ENCODE assay signal across 15 cellular contexts in the genomic region with DNA sequence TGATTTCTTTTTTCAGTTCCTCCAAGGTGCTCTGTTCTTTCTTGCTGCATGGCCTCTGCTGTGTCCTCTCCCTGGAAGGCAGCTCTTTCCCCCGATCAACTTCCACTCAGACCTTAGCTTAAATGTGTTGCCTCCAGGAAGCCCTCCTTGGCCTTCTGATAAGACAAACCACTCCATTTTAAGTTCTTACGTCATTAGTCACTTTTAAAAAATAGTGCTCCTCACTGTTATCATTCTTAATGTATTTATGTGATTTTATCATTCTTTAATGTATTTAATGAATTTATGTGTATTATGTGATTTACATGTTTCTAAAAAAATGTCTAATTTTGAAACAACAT. TPM values are rescaled to one million over a fixed set of nuclear protein-coding genes. Genes with fewer than 3 reads are reported as not detected.
A peak's percentile ranks its signal among the peaks of the same experiment; 100 is the strongest.
DNase-seq lines count a peak whose midpoint lies in the region; ATAC-seq and TF ChIP-seq lines count a peak whose summit lies in the region.
"Had no signal": no experiment of that assay in that cellular context is flagged by ENCODE, and none has a peak within 500 bp of the region (broad histone marks: within the 10 kb centered on the region; RNA-seq: fewer than 3 reads in every experiment).

No MANE protein-coding gene starts in this region.

- H3K9me3 ChIP-seq in SU-DHL-6 (ENCODE audit: insufficient read depth, low read length) (no peaks in the 10 kb centered on the region), mesenchymal stem cell (ENCODE audit: control insufficient read depth, low read length) (no peaks in the 10 kb centered on the region), stomach (no peaks in the 10 kb centered on the region)
- H3K9me3 ChIP-seq: pancreas had no signal

- H2BK120ac ChIP-seq in mesenchymal stem cell (ENCODE audit: low read depth, low read length): no peak overlapping the region

- no peak overlapping the region for H3K27ac Mint-ChIP-seq in activated CD4-positive, alpha-beta memory T cell treated with anti-CD3 and anti-CD28 coated beads, Interleukin-2, amount 10 ng/mL, durations not matched to agents 7 days and 5 days
- H3K27ac Mint-ChIP-seq: activated naive CD4-positive, alpha-beta T cell treated with anti-CD3 and anti-CD28 coated beads, Interleukin-2, amount 50 U/mL, for 24 hours; CD8-positive, alpha-beta T cell; endodermal cell; H9 had no signal

- H2AFZ ChIP-seq in SU-DHL-6 (ENCODE audit: low read depth, low read length, severe bottlenecking) (peak overlapping the region; percentile 14), mesenchymal stem cell (ENCODE audit: low read depth, low read length) (no peak overlapping the region)

- H2BK12ac ChIP-seq in mesenchymal stem cell (ENCODE audit: low read length in 2 of 2): no peak overlapping the region

- H3K27ac ChIP-seq in SU-DHL-6 (ENCODE audit: low read depth, low read length) (no peak overlapping the region), mesenchymal stem cell (ENCODE audit: low read length, poor library complexity, severe bottlenecking) (no peak overlapping the region), stomach (peak overlapping the region in 3 of 5 donors; percentile 41 to 63 (median 47))
- H3K27ac ChIP-seq: cardiac muscle cell, pancreas had no signal

- 82% methylated on average over 1 of the region's 2 CpGs for WGBS in mesenchymal stem cell
- WGBS in stomach, 5 donors: 61 to 76% (median 73%) methylated on average over 2 of the region's 2 CpGs

- TF ChIP-seq EP300 in stomach (IDR thresholded peaks at IDR 0.05): no peak

- H3K79me1 ChIP-seq in mesenchymal stem cell (replicated peaks; ENCODE audit: low read length, poor library complexity, severe bottlenecking): no peaks in the 10 kb centered on the region

- no peak for TF ChIP-seq CTCF in SU-DHL-6 (IDR thresholded peaks at IDR 0.05; ENCODE audit: insufficient read depth, low read length, poor library complexity, severe bottlenecking)
- no peak for TF ChIP-seq CTCF in stomach (IDR thresholded peaks at IDR 0.05)

- no peaks in the 10 kb centered on the region for H4K20me1 ChIP-seq in SU-DHL-6 (ENCODE audit: low read depth, low read length)

- no peak overlapping the region for H4K8ac ChIP-seq in mesenchymal stem cell (ENCODE audit: low read length)

- H3K14ac ChIP-seq in mesenchymal stem cell (ENCODE audit: low read length in 2 of 2): no peak overlapping the region

- no peak overlapping the region for H3K23ac ChIP-seq in mesenchymal stem cell (ENCODE audit: low read length in 2 of 2)

- H3K9me3 Mint-ChIP-seq in activated CD4-positive, alpha-beta memory T cell treated with anti-CD3 and anti-CD28 coated beads, Interleukin-2, amount 10 ng/mL, durations not matched to agents 7 days and 5 days: no peaks in the 10 kb centered on the region
- H3K9me3 Mint-ChIP-seq: activated naive CD4-positive, alpha-beta T cell treated with anti-CD3 and anti-CD28 coated beads, Interleukin-2, amount 50 U/mL, for 24 hours; CD8-positive, alpha-beta T cell; endodermal cell; H9 had no signal

- peaks cover 2% of the 10 kb centered on the region for H3K27me3 Mint-ChIP-seq in activated CD4-positive, alpha-beta memory T cell treated with anti-CD3 and anti-CD28 coated beads, Interleukin-2, amount 10 ng/mL, durations not matched to agents 7 days and 5 days

- CTCF ChIA-PET in activated CD4-positive, alpha-beta memory T cell treated with anti-CD3 and anti-CD28 coated beads, Interleukin-2, amount 10 ng/mL, durations not matched to agents 7 days and 5 days (lab: Charles Lee): interaction anchor here (1.2 to 2.4 kb wide), 4 partner anchors 10 to 258 kb away, joined by 5 to 9 read pairs (median 6); no protein-coding TSS in a partner anchor

- intact Hi-C loops in stomach (cut with DNase I; ENCODE audit: low total_unique reads): no loop called here

- TF ChIP-seq POLR2A in GM18526 (IDR thresholded peaks at IDR 0.05; ENCODE audit: extremely low read depth, insufficient read length) (peak; percentile 35), stomach (IDR thresholded peaks at IDR 0.05) (no peak)

- H3K4ac ChIP-seq in mesenchymal stem cell (ENCODE audit: low read depth in 1 of 2, low read length in 2 of 2): no peak overlapping the region

- H3K36me3 Mint-ChIP-seq in activated CD4-positive, alpha-beta memory T cell treated with anti-CD3 and anti-CD28 coated beads, Interleukin-2, amount 10 ng/mL, durations not matched to agents 7 days and 5 days (ENCODE audit: low read depth): no peaks in the 10 kb centered on the region
- H3K36me3 Mint-ChIP-seq: activated naive CD4-positive, alpha-beta T cell treated with anti-CD3 and anti-CD28 coated beads, Interleukin-2, amount 50 U/mL, for 24 hours; CD8-positive, alpha-beta T cell had no signal

- ATAC-seq in HG02870 (IDR thresholded peaks at IDR 0.05; ENCODE audit: unreplicated experiment) (no peak), GM21723 (IDR thresholded peaks at IDR 0.05; ENCODE audit: unreplicated experiment) (no peak)

- POLR2A ChIA-PET in activated CD4-positive, alpha-beta memory T cell treated with anti-CD3 and anti-CD28 coated beads, Interleukin-2, amount 10 ng/mL, durations not matched to agents 7 days and 5 days (lab: Charles Lee): interaction anchor here (1.6 kb wide), 1 partner anchor 12 kb away, joined by 4 read pairs; a partner anchor contains a TSS

- H3K9ac ChIP-seq in SU-DHL-6 (ENCODE audit: low read length) (no peak overlapping the region), mesenchymal stem cell (ENCODE audit: low read length) (peak overlapping the region; percentile 53)

- H2BK15ac ChIP-seq in mesenchymal stem cell (ENCODE audit: low read depth, poor library complexity, severe bottlenecking): no peak overlapping the region

- DNase-seq in mesenchymal stem cell (no peak), stomach (no peak), GM19238 (ENCODE audit: insufficient read length, low spot score) (no peak)
- DNase-seq in activated CD4-positive, alpha-beta memory T cell treated with anti-CD3 and anti-CD28 coated beads, Interleukin-2, amount 10 ng/mL, durations not matched to agents 7 days and 5 days: no peak
- DNase-seq: endodermal cell, H9 had no signal

- H3K36me3 ChIP-seq in SU-DHL-6 (ENCODE audit: low read length) (no peaks in the 10 kb centered on the region), mesenchymal stem cell (ENCODE audit: control insufficient read depth in 1 of 2, insufficient read depth in 2 of 2, low read depth in 1 of 2, low read length in 2 of 2) (no peaks in the 10 kb centered on the region), stomach (no peaks in the 10 kb centered on the region)
- H3K36me3 ChIP-seq: cardiac muscle cell, pancreas had no signal

- H3K18ac ChIP-seq in mesenchymal stem cell (ENCODE audit: low read depth in 1 of 2, low read length in 2 of 2): no peak overlapping the region

- no peak overlapping the region for H3K4me3 Mint-ChIP-seq in activated CD4-positive, alpha-beta memory T cell treated with anti-CD3 and anti-CD28 coated beads, Interleukin-2, amount 10 ng/mL, durations not matched to agents 7 days and 5 days
- H3K4me3 Mint-ChIP-seq: activated naive CD4-positive, alpha-beta T cell treated with anti-CD3 and anti-CD28 coated beads, Interleukin-2, amount 50 U/mL, for 24 hours; CD8-positive, alpha-beta T cell; endodermal cell; H9 had no signal

- H3F3A ChIP-seq in SU-DHL-6 (ENCODE audit: insufficient read depth): no peaks in the 10 kb centered on the region

- peaks cover 4% of the 10 kb centered on the region for H3K4me1 Mint-ChIP-seq in activated CD4-positive, alpha-beta memory T cell treated with anti-CD3 and anti-CD28 coated beads, Interleukin-2, amount 10 ng/mL, durations not matched to agents 7 days and 5 days

- H2BK5ac ChIP-seq in mesenchymal stem cell (ENCODE audit: low read depth, low read length, poor library complexity, severe bottlenecking): no peak overlapping the region

- H3K4me1 ChIP-seq in mesenchymal stem cell (ENCODE audit: control insufficient read depth, insufficient read depth, low read depth, low read length) (peaks cover 3% of the 10 kb centered on the region), stomach (peaks cover 8 to 24% (median 9%) of the 10 kb centered on the region in 4 donors)

- H3K27me3 ChIP-seq in SU-DHL-6 (ENCODE audit: low read length) (no peaks in the 10 kb centered on the region), mesenchymal stem cell (ENCODE audit: control insufficient read depth in 1 of 2, insufficient read depth in 1 of 2, low read length in 2 of 2) (peaks cover 5% of the 10 kb centered on the region in 2 experiments), stomach (no peaks in the 10 kb centered on the region)
- H3K27me3 ChIP-seq: cardiac muscle cell, pancreas had no signal

- H3K4me2 ChIP-seq in SU-DHL-6 (ENCODE audit: low read depth, low read length, poor library complexity, severe bottlenecking): no peak overlapping the region
- no peak overlapping the region for H3K4me2 ChIP-seq in mesenchymal stem cell (ENCODE audit: low read length, poor library complexity, severe bottlenecking)

- H3K9me2 ChIP-seq in SU-DHL-6 (replicated peaks; ENCODE audit: insufficient read depth, low read length): no peaks in the 10 kb centered on the region

- no peak overlapping the region for H3K4me3 ChIP-seq in SU-DHL-6 (ENCODE audit: insufficient read depth, low read length, poor library complexity, severe bottlenecking)
- H3K4me3 ChIP-seq in mesenchymal stem cell (ENCODE audit: insufficient read depth in 1 of 2, low read depth in 1 of 2, low read length in 2 of 2): no peak overlapping the region
- H3K4me3 ChIP-seq in stomach: no peak overlapping the region
- H3K4me3 ChIP-seq: cardiac muscle cell, pancreas had no signal

- no peak overlapping the region for H2AK5ac ChIP-seq in mesenchymal stem cell (ENCODE audit: low read length, severe bottlenecking)

- no peak overlapping the region for H4K91ac ChIP-seq in mesenchymal stem cell (ENCODE audit: low read length)

- no peaks in the 10 kb centered on the region for H3K79me2 ChIP-seq in SU-DHL-6 (ENCODE audit: insufficient read depth, low read length)

RNA-seq across cellular contexts. Expression of a gene that starts 12.2 kb away (rescaled TPM):
- polyA plus RNA-seq in mesenchymal stem cell (2013, experiment 1 of 2): 53.0 TPM
- polyA plus RNA-seq in mesenchymal stem cell (2013, experiment 2 of 2): 53.3 TPM
- 10 to 100 TPM in 3 of 5 donors, 1 to 10 TPM in 2; 2.3 to 27.5 (median 15.2) TPM for total RNA-seq in stomach
- polyA plus RNA-seq in stomach: 10 to 100 TPM; 43.5 to 57.7 (median 57.5) TPM
- 1 to 10 TPM; 9.0 to 9.7 TPM for total RNA-seq in activated CD4-positive, alpha-beta memory T cell treated with anti-CD3 and anti-CD28 coated beads, Interleukin-2, amount 10 ng/mL, durations not matched to agents 7 days and 5 days

RNA-seq across cellular contexts. Expression of a gene that starts 15.6 kb away (rescaled TPM):
- not detected for polyA plus RNA-seq in mesenchymal stem cell (2013, experiment 1 of 2)
- not detected for polyA plus RNA-seq in mesenchymal stem cell (2013, experiment 2 of 2)
- not detected for total RNA-seq in stomach
- not detected for polyA plus RNA-seq in stomach
- total RNA-seq in activated CD4-positive, alpha-beta memory T cell treated with anti-CD3 and anti-CD28 coated beads, Interleukin-2, amount 10 ng/mL, durations not matched to agents 7 days and 5 days: not detected
- total RNA-seq: CD8-positive, alpha-beta T cell; endodermal cell; G401; H9; pancreas had no signal

Comparison
In these comparisons a context has a peak if more than half of its experiments do, and no peak if none do; other contexts are left out.
1. H3K27ac ChIP-seq: peak in stomach (3 of 5); none in SU-DHL-6 (single experiment) and mesenchymal stem cell (single experiment).